Comparison of ENCODE assay signal across 8 cellular contexts in the genomic region with DNA sequence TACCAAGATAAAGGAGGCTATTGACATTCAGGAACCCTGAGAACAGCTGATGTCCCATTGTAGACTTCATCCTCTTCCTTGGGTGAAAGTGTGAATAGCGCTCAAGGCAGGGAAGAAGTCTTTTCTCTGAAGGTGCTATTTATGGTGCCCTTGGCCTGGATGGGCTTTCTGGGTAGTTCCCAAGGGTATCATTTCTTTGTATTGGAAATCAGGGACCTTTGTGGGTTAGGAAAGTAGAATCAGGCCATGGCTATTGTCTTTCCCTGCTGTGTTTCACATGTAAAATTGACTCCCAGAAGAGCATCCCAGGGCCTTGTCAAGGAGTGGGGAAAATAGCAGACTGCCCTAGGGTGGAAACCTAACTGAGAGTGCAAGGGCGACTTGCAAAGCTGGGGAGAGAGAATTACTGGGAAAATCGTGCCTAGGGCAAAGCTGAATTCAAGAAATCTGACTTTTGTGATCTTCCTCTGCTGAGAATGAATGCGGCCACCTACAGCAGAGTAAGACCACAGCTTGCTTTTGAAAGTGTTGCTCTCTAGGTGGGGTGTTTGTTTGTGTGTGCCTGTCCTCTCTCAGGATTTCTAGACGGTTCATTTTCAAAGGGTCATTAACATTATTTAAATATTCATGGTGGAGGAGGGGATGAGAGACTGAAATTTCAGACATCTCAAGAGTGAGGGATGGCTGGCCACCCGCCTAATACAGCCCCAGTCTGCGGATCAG.
DNase-seq lines count a peak whose midpoint lies in the region; ATAC-seq, FAIRE-seq and TF ChIP-seq lines count a peak whose summit lies in the region.

No MANE protein-coding gene starts in this region.

- peak overlapping the region; percentile 73 for H3K9ac ChIP-seq in KMS-11

- peak overlapping the region; percentile 84 for H2AFZ ChIP-seq in KMS-11 (ENCODE audit: low read depth)

- no peak for FAIRE-seq in GM12892 (lab: Jason Lieb, UNC)

- peaks cover 10 to 19% of the 10 kb centered on the region in 2 donors for H3K36me3 Mint-ChIP-seq in activated T-cell treated with anti-CD3 and anti-CD28 coated beads, Interleukin-2, amount 50 U/mL, for 72 hours (ENCODE audit: insufficient read depth in 2 of 2)

- peaks cover 38% of the 10 kb centered on the region for H3K4me1 Mint-ChIP-seq in activated T-cell treated with anti-CD3 and anti-CD28 coated beads, Interleukin-2, amount 50 U/mL, for 72 hours (ENCODE audit: low read depth)

- no peaks in the 10 kb centered on the region for H3K9me3 Mint-ChIP-seq in activated T-cell treated with anti-CD3 and anti-CD28 coated beads, Interleukin-2, amount 50 U/mL, for 72 hours

- H3K27me3 ChIP-seq in KMS-11 (ENCODE audit: insufficient read depth, low read depth) (no peaks in the 10 kb centered on the region), stomach (peaks cover 0 to 37% (median 25%) of the 10 kb centered on the region in 3 donors)

- peak overlapping the region; percentile 88 for H3K4me2 ChIP-seq in KMS-11

- peaks cover 27% of the 10 kb centered on the region for H3K4me1 ChIP-seq in KMS-11 (ENCODE audit: low read depth, poor library complexity, severe bottlenecking)
- peaks cover 16 to 43% (median 35%) of the 10 kb centered on the region in 4 donors for H3K4me1 ChIP-seq in stomach

- peak overlapping the region; percentile 31 for H3K4me3 ChIP-seq in KMS-11 (IDR thresholded peaks at IDR 0.05; ENCODE audit: insufficient read depth, low read depth, low read length)
- H3K4me3 ChIP-seq in fibroblast of pulmonary artery (replicated peaks; ENCODE audit: low read depth, low read length), result peak overlapping the region; percentile 98
- H3K4me3 ChIP-seq in stomach, result peak overlapping the region; percentile 66 to 74 (median 70)

- no peak for DNase-seq in activated T-cell treated with anti-CD3 and anti-CD28 coated beads, Interleukin-2, amount 50 U/mL, for 72 hours
- no peak for DNase-seq in activated T-cell treated with anti-CD3 and anti-CD28 coated beads, Interleukin-2, amount 50 U/mL, for 1 hour
- DNase-seq in fibroblast of pulmonary artery (ENCODE audit: low read depth) (no peak), stomach (no peak), GM10266 (ENCODE audit: extremely low spot score) (no peak), GM12892 (ENCODE audit: insufficient read length) (no peak), posterior cingulate gyrus (no peak)

- H3K4me3 Mint-ChIP-seq in activated T-cell treated with anti-CD3 and anti-CD28 coated beads, Interleukin-2, amount 50 U/mL, for 72 hours, result peak overlapping the region; percentile 90 to 93

- no peak for TF ChIP-seq EP300 in stomach (IDR thresholded peaks at IDR 0.05)

- no peak for TF ChIP-seq POLR2A in stomach (IDR thresholded peaks at IDR 0.05)
- TF ChIP-seq POLR2A in GM12892 (IDR thresholded peaks at IDR 0.05; ENCODE audit: low read depth, low read length), result no peak

- ATAC-seq in activated T-cell treated with anti-CD3 and anti-CD28 coated beads, Interleukin-2, amount 50 U/mL, for 72 hours (replicated peaks in 1 of 2), result no peak

- TF ChIP-seq CTCF in KMS-11 (conservative IDR thresholded peaks at IDR 0.05; ENCODE audit: low read depth, low read length), result no peak
- TF ChIP-seq CTCF in fibroblast of pulmonary artery (IDR thresholded peaks at IDR 0.05; ENCODE audit: low read length, missing control alignments), result no peak
- TF ChIP-seq CTCF in stomach (IDR thresholded peaks at IDR 0.05), result no peak
- TF ChIP-seq CTCF in GM10266 (IDR thresholded peaks at IDR 0.05; ENCODE audit: control insufficient read depth, insufficient read depth, low read depth, missing control alignments), result no peak

- peak overlapping the region; percentile 56 for H3K27ac Mint-ChIP-seq in activated T-cell treated with anti-CD3 and anti-CD28 coated beads, Interleukin-2, amount 50 U/mL, for 72 hours

- H4K20me1 ChIP-seq in KMS-11 (ENCODE audit: insufficient read depth), result no peaks in the 10 kb centered on the region

- peak overlapping the region; percentile 54 for H3K27ac ChIP-seq in KMS-11
- peak overlapping the region in 3 of 5 donors; percentile 2 to 88 (median 83) for H3K27ac ChIP-seq in stomach

- H3K36me3 ChIP-seq in KMS-11 (ENCODE audit: insufficient read depth) (no peaks in the 10 kb centered on the region), stomach (no peaks in the 10 kb centered on the region)

- H3K27me3 Mint-ChIP-seq in activated T-cell treated with anti-CD3 and anti-CD28 coated beads, Interleukin-2, amount 50 U/mL, for 72 hours (ENCODE audit: low read depth), result peaks cover 13% of the 10 kb centered on the region

- intact Hi-C loops in stomach (cut with DNase I; ENCODE audit: low total_unique reads) (no loop called here), posterior cingulate gyrus (cut with DNase I) (no loop called here)

- no peaks in the 10 kb centered on the region for H3K9me3 ChIP-seq in stomach

- H3K79me2 ChIP-seq in KMS-11 (ENCODE audit: insufficient read depth, low read depth), result peaks cover 39% of the 10 kb centered on the region

- 48 to 63% (median 55%) methylated on average over 7 of the region's 7 CpGs for WGBS in stomach, 5 donors

Comparison
In these comparisons a context has a peak if more than half of its experiments do, and no peak if none do; other contexts are left out.
1. H3K4me3 ChIP-seq: peak in every context shown above with its lines; median percentile 98 in fibroblast of pulmonary artery; 70 in stomach; 31 in KMS-11.